25 cellular contexts compared by ENCODE assay signal in the genomic region with DNA sequence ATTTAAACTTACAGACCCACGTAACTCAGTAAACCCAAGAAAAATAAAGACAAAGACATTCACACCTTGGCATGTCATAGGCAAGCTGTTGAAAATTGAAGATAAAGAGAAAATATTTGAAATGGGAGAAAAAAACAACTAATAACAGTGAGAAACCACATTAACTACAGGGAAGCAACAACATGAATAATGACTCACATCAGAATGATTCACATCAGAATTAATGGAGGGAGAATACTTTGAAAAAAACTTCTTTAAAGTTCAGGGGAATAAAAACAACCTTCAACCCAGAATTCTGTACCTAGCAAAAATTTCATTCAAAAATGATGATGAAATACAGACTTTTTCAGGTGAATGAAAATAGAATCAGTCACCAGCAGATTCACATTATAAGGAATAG. TPM values are rescaled to one million over a fixed set of nuclear protein-coding genes. Genes with fewer than 3 reads are reported as not detected.
DNase-seq lines count a peak whose midpoint lies in the region; FAIRE-seq and TF ChIP-seq lines count a peak whose summit lies in the region.
"Had no signal": no experiment of that assay in that cellular context is flagged by ENCODE, and none has a peak within 500 bp of the region (broad histone marks: within the 10 kb centered on the region; RNA-seq: fewer than 3 reads in every experiment).

No MANE protein-coding gene starts in this region.

- no peaks in the 10 kb centered on the region for H3K27me3 ChIP-seq in bronchial epithelial cell (ENCODE audit: control insufficient read depth, insufficient read depth, low read length)
- H3K27me3 ChIP-seq: BE2C had no signal

- peaks cover 9% of the 10 kb centered on the region for H3K9me3 Mint-ChIP-seq in type B pancreatic cell

- no peaks in the 10 kb centered on the region for H3K27me3 Mint-ChIP-seq in type B pancreatic cell

- no peak overlapping the region for H3K4me3 Mint-ChIP-seq in type B pancreatic cell
- H3K4me3 Mint-ChIP-seq: CD4-positive, CD25-positive, alpha-beta regulatory T cell; IgD-negative memory B cell had no signal

- no peaks in the 10 kb centered on the region for H3K4me1 Mint-ChIP-seq in type B pancreatic cell (ENCODE audit: unreplicated experiment)
- H3K4me1 Mint-ChIP-seq: CD4-positive, CD25-positive, alpha-beta regulatory T cell; IgD-negative memory B cell had no signal

- no peaks in the 10 kb centered on the region for H3K36me3 ChIP-seq in bronchial epithelial cell (ENCODE audit: control insufficient read depth, insufficient read depth, low read length)
- H3K36me3 ChIP-seq: BE2C had no signal

- no peaks in the 10 kb centered on the region for H3K36me3 Mint-ChIP-seq in type B pancreatic cell

- FAIRE-seq in RCC 7860 (lab: Jason Lieb, UNC) (peak; percentile 46), bronchial epithelial cell (lab: Jason Lieb, UNC) (no peak)
- FAIRE-seq: H54 had no signal

- H3K4me3 ChIP-seq in bronchial epithelial cell (ENCODE audit: low read depth, low read length): no peak overlapping the region
- H3K4me3 ChIP-seq: PC-9, SK-N-MC had no signal

- H3K27ac Mint-ChIP-seq in type B pancreatic cell: no peak overlapping the region
- H3K27ac Mint-ChIP-seq: CD4-positive, CD25-positive, alpha-beta regulatory T cell; IgD-negative memory B cell had no signal

- TF ChIP-seq CTCF in bronchial epithelial cell (IDR thresholded peaks at IDR 0.05; ENCODE audit: insufficient read depth, low read length, severe bottlenecking) (no peak), type B pancreatic cell (conservative IDR thresholded peaks at IDR 0.05) (no peak)

- peak; percentile 10 for DNase-seq in HT1080 (ENCODE audit: low read depth)
- DNase-seq in RCC 7860 (ENCODE audit: low spot score): no peak
- peak; percentile 67 for DNase-seq in bronchial epithelial cell (ENCODE audit: low read depth)
- DNase-seq in kidney tubule cell (ENCODE audit: low spot score): peak; percentile 35
- no peak for DNase-seq in type B pancreatic cell (ENCODE audit: extremely low spot score, unreplicated experiment)
- no peak for DNase-seq in anterior cingulate cortex (lab: John Stamatoyannopoulos, UW)
- no peak for DNase-seq in hepatic stellate cell (ENCODE audit: low spot score)
- DNase-seq in CD1c-positive myeloid dendritic cell (ENCODE audit: extremely low spot score): no peak
- DNase-seq: BE2C; CD4-positive, CD25-positive, alpha-beta regulatory T cell; DMS153; DND-41; NCI-H1105; NCI-H1436 treated with DMSO at 0.1 percent for 48 hours; NCI-H187 treated with DMSO at 0.1 percent for 48 hours; NCI-H2171 treated with DMSO at 0.1 percent for 48 hours; NCI-H524; NCI-H748 treated with DMSO at 0.1 percent for 48 hours; NK-92 treated with Interleukin-12 subunit alpha and Interleukin-12 subunit beta, amount 100 ng/mL, for 24 hours; PC-9; RPMI8226; SHP77 treated with DMSO at 0.1 percent for 48 hours had no signal

RNA-seq across cellular contexts. Expression of a gene that starts 32.9 kb away (rescaled TPM):
- total RNA-seq in HT1080 (2014; rRNA removed; shearing (Covaris generic)): not detected in 2 replicates
- polyA plus RNA-seq in HT1080 (2015; cell fraction: cytosol; rRNA removed): not detected in 2 replicates
- polyA plus RNA-seq in HT1080 (2015; cell fraction: nucleus; rRNA removed): not detected in 2 replicates
- total RNA-seq in bronchial epithelial cell (8.2 and 8.6 TPM in 2 replicates), type B pancreatic cell (ENCODE audit: low replicate concordance) (0.52 and 0.87 TPM in 2 replicates)
- total RNA-seq: PC-9 had no signal
- polyA plus RNA-seq: IgD-negative memory B cell had no signal

RNA-seq across cellular contexts. Expression of a gene that starts 56.7 kb away (rescaled TPM):
- not detected in 2 replicates for total RNA-seq in HT1080 (2014; rRNA removed; shearing (Covaris generic))
- polyA plus RNA-seq in HT1080 (2015; cell fraction: cytosol; rRNA removed): not detected in 2 replicates
- polyA plus RNA-seq in HT1080 (2015; cell fraction: nucleus; rRNA removed): not detected in 2 replicates
- not detected in 2 replicates for total RNA-seq in bronchial epithelial cell
- total RNA-seq in type B pancreatic cell (ENCODE audit: low replicate concordance): not detected in 2 replicates
- total RNA-seq: CD4-positive, CD25-positive, alpha-beta regulatory T cell; PC-9 had no signal
- polyA plus RNA-seq: CD4-positive, CD25-positive, alpha-beta regulatory T cell; IgD-negative memory B cell had no signal

Comparison
In these comparisons a context has a peak if more than half of its experiments do, and no peak if none do; other contexts are left out.
1. DNase-seq: peak in HT1080 (single experiment), bronchial epithelial cell (single experiment) and kidney tubule cell (single experiment); none in RCC 7860 (single experiment), type B pancreatic cell (single experiment), anterior cingulate cortex (0 of 58), hepatic stellate cell (single experiment) and CD1c-positive myeloid dendritic cell (single experiment).